15 cellular contexts compared by ENCODE assay signal in the genomic region with DNA sequence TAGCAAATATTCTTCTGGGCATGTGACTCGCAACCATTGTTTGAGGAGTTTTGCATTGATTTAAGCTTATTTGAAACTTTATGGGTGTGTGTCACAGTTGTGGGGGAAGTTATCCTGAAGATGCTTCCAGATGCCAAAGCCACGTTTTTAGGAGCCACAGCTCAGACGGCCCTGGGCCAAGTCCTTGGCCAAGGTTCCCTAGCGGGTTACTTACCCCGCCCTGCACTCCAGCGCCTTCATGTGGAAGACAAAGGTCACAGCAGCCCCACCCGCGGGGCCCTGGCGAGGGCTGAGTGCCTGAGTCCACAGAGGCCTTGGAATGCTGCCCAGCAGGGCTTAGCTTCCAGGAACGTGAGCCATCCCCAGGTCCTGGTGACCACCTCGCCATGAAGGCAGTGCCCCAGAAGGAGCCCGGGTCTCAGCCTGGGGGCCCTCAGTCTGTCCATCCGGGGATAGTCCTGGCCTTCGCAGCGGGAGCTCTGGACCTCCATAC.
DNase-seq lines count a peak whose midpoint lies in the region; ATAC-seq and TF ChIP-seq lines count a peak whose summit lies in the region.
"Had no signal": no experiment of that assay in that cellular context is flagged by ENCODE, and none has a peak within 500 bp of the region (broad histone marks: within the 10 kb centered on the region; RNA-seq: fewer than 3 reads in every experiment).

No MANE protein-coding gene starts in this region.

- in situ Hi-C loops in transverse colon (cut with MboI; ENCODE audit: low pct_ligation_motif_present in 1 of 4, low pct_unique_long_range_greater_than_20kb in 1 of 4, low sequenced_read_pairs in 3 of 4) = no loop called here

- H4K20me1 ChIP-seq in PC-3 (ENCODE audit: low read length) = no peaks in the 10 kb centered on the region

- H3K36me3 Mint-ChIP-seq in activated T-helper 1 cell treated with anti-CD3 and anti-CD28 coated beads, Interleukin-12 subunit alpha, Interleukin-12 subunit beta, Interleukin-2, Interleukin-4 antibody, amounts not matched to agents 30 ng/mL and 10 ng/mL and 1 ng/mL, durations not matched to agents 14 hours and 24 hours and 36 hours (ENCODE audit: low read depth) = no peaks in the 10 kb centered on the region

- no peak overlapping the region for H3K27ac Mint-ChIP-seq in activated T-helper 1 cell treated with anti-CD3 and anti-CD28 coated beads, Interleukin-12 subunit alpha, Interleukin-12 subunit beta, Interleukin-2, Interleukin-4 antibody, amounts not matched to agents 30 ng/mL and 10 ng/mL and 1 ng/mL, durations not matched to agents 14 hours and 24 hours and 36 hours

- H3K9ac ChIP-seq in PC-3 (ENCODE audit: low read length) = no peak overlapping the region

- no TSS peak for BruUV-seq in PC-3 (replicated peaks; lab: Mats Ljungman, UMichigan)

- DNase-seq in NCI-H748 (lab: John Stamatoyannopoulos, UW; ENCODE audit: unreplicated experiment) (peak; percentile 61), NCI-H748 treated with DMSO at 0.1 percent for 48 hours (lab: John Stamatoyannopoulos, UW) (no peak), PC-3 (peak; percentile 4), fibroblast of villous mesenchyme (ENCODE audit: low read depth) (peak; percentile 3), transverse colon (peak; percentile 11)
- no peak for DNase-seq in activated T-helper 1 cell treated with anti-CD3 and anti-CD28 coated beads, Interleukin-12 subunit alpha, Interleukin-12 subunit beta, Interleukin-2, Interleukin-4 antibody, amounts not matched to agents 30 ng/mL and 10 ng/mL and 1 ng/mL, durations not matched to agents 14 hours and 24 hours and 36 hours (ENCODE audit: low spot score)
- DNase-seq: activated effector memory CD4-positive, alpha-beta T cell treated with Interleukin-2 at 50 U/mL for 16 hours; dermis blood vessel endothelial cell; MM.1S; NK-92 treated with Interleukin-12 subunit alpha and Interleukin-12 subunit beta, amount 100 ng/mL, for 24 hours; stimulated activated CD4-positive, alpha-beta T cell treated with anti-CD3 and anti-CD28 coated beads, Interleukin-4, amount 100 ng/mL, for 24 hours had no signal

- no peaks in the 10 kb centered on the region for H3F3A ChIP-seq in PC-3 (ENCODE audit: low read length, unreplicated experiment)

- POLR2A ChIA-PET in PC-3 (lab: Charles Lee; ENCODE audit: unreplicated experiment) = no interaction called here

- H3K27me3 ChIP-seq in PC-3 (ENCODE audit: low read length) (peaks cover 26% of the 10 kb centered on the region), transverse colon (no peaks in the 10 kb centered on the region)
- H3K27me3 ChIP-seq: neutrophil had no signal

- intact Hi-C loops in PC-3 (cut with micrococcal nuclease) (no loop called here), transverse colon (cut with DNase I; ENCODE audit: low total_unique reads) (no loop called here)
- intact Hi-C loops in activated T-helper 1 cell treated with anti-CD3 and anti-CD28 coated beads, Interleukin-12 subunit alpha, Interleukin-12 subunit beta, Interleukin-2, Interleukin-4 antibody, amounts not matched to agents 30 ng/mL and 10 ng/mL and 1 ng/mL, durations not matched to agents 14 hours and 24 hours and 36 hours (cut with micrococcal nuclease) = no loop called here

- no peak for TF ChIP-seq POLR2A in transverse colon (IDR thresholded peaks at IDR 0.05)

- H3K4me3 ChIP-seq in PC-3 (ENCODE audit: low read length) = no peak overlapping the region
- no peak overlapping the region for H3K4me3 ChIP-seq in fibroblast of villous mesenchyme (ENCODE audit: low read depth, low read length)
- no peak overlapping the region for H3K4me3 ChIP-seq in transverse colon
- H3K4me3 ChIP-seq: suprapubic skin had no signal

- H3K4me2 ChIP-seq in PC-3 (ENCODE audit: low read length) = no peak overlapping the region

- no peaks in the 10 kb centered on the region for H3K4me1 Mint-ChIP-seq in activated T-helper 1 cell treated with anti-CD3 and anti-CD28 coated beads, Interleukin-12 subunit alpha, Interleukin-12 subunit beta, Interleukin-2, Interleukin-4 antibody, amounts not matched to agents 30 ng/mL and 10 ng/mL and 1 ng/mL, durations not matched to agents 14 hours and 24 hours and 36 hours (ENCODE audit: low read depth)

- TF ChIP-seq CTCF in PC-3 (conservative IDR thresholded peaks at IDR 0.05; ENCODE audit: low read depth, low read length) (no peak), fibroblast of villous mesenchyme (IDR thresholded peaks at IDR 0.05; ENCODE audit: insufficient read depth, low read depth, low read length) (no peak), transverse colon (IDR thresholded peaks at IDR 0.05) (no peak)

- no peak overlapping the region for H3K27ac ChIP-seq in PC-3 (ENCODE audit: low read length)
- no peak overlapping the region for H3K27ac ChIP-seq in transverse colon
- H3K27ac ChIP-seq: neutrophil, suprapubic skin had no signal

- H3K9me3 ChIP-seq in PC-3 (ENCODE audit: low read length) (no peaks in the 10 kb centered on the region), transverse colon (no peaks in the 10 kb centered on the region)
- H3K9me3 ChIP-seq: neutrophil, suprapubic skin had no signal

- no peak overlapping the region for H2AFZ ChIP-seq in PC-3 (ENCODE audit: low read length)

- WGBS in transverse colon (ENCODE audit: low coverage in 1 of 2), 2 donors = 60 to 100% methylated on average over 1 to 11 of the region's 15 CpGs

- H3K9me3 Mint-ChIP-seq in activated T-helper 1 cell treated with anti-CD3 and anti-CD28 coated beads, Interleukin-12 subunit alpha, Interleukin-12 subunit beta, Interleukin-2, Interleukin-4 antibody, amounts not matched to agents 30 ng/mL and 10 ng/mL and 1 ng/mL, durations not matched to agents 14 hours and 24 hours and 36 hours = no peaks in the 10 kb centered on the region

- H3K9me2 ChIP-seq in PC-3 (replicated peaks; ENCODE audit: low read length) = no peaks in the 10 kb centered on the region

- no peak overlapping the region for H3K4me3 Mint-ChIP-seq in activated T-helper 1 cell treated with anti-CD3 and anti-CD28 coated beads, Interleukin-12 subunit alpha, Interleukin-12 subunit beta, Interleukin-2, Interleukin-4 antibody, amounts not matched to agents 30 ng/mL and 10 ng/mL and 1 ng/mL, durations not matched to agents 14 hours and 24 hours and 36 hours

- TF ChIP-seq EP300 in transverse colon (IDR thresholded peaks at IDR 0.05; ENCODE audit: low read depth) = no peak

- no peaks in the 10 kb centered on the region for H3K79me2 ChIP-seq in PC-3 (ENCODE audit: low read length)

- H3K36me3 ChIP-seq in PC-3 (ENCODE audit: low read depth, low read length) = no peaks in the 10 kb centered on the region
- no peaks in the 10 kb centered on the region for H3K36me3 ChIP-seq in transverse colon
- H3K36me3 ChIP-seq: neutrophil, suprapubic skin had no signal

- no peaks in the 10 kb centered on the region for H3K4me1 ChIP-seq in PC-3 (ENCODE audit: insufficient read depth, low read length)
- no peaks in the 10 kb centered on the region for H3K4me1 ChIP-seq in transverse colon
- H3K4me1 ChIP-seq: suprapubic skin had no signal

- ATAC-seq in PC-3 (no peak), esophagus mucosa (no peak), HG03354 (IDR thresholded peaks at IDR 0.05; ENCODE audit: poor library complexity, severe bottlenecking, unreplicated experiment) (no peak)

- CTCF ChIA-PET in PC-3 (lab: Charles Lee) = no interaction called here

- no peaks in the 10 kb centered on the region for H3K27me3 Mint-ChIP-seq in activated T-helper 1 cell treated with anti-CD3 and anti-CD28 coated beads, Interleukin-12 subunit alpha, Interleukin-12 subunit beta, Interleukin-2, Interleukin-4 antibody, amounts not matched to agents 30 ng/mL and 10 ng/mL and 1 ng/mL, durations not matched to agents 14 hours and 24 hours and 36 hours (ENCODE audit: insufficient read depth)

Comparison
In these comparisons a context has a peak if more than half of its experiments do, and no peak if none do; other contexts are left out.
1. DNase-seq: peak in NCI-H748 (single experiment), PC-3 (single experiment), fibroblast of villous mesenchyme (single experiment) and transverse colon (single experiment); none in NCI-H748 treated with DMSO at 0.1 percent for 48 hours (single experiment) and activated T-helper 1 cell treated with anti-CD3 and anti-CD28 coated beads, Interleukin-12 subunit alpha, Interleukin-12 subunit beta, Interleukin-2, Interleukin-4 antibody, amounts not matched to agents 30 ng/mL and 10 ng/mL and 1 ng/mL, durations not matched to agents 14 hours and 24 hours and 36 hours (single experiment).